18 cellular contexts compared by ENCODE assay signal in genomic region chr17:1898872-1899271, GRCh38.
A peak's percentile ranks its signal among the peaks of the same experiment; 100 is the strongest.
DNase-seq lines count a peak whose midpoint lies in the region; ATAC-seq and TF ChIP-seq lines count a peak whose summit lies in the region.
"Had no signal": no experiment of that assay in that cellular context is flagged by ENCODE, and none has a peak within 500 bp of the region (broad histone marks: within the 10 kb centered on the region; RNA-seq: fewer than 3 reads in every experiment).

No MANE protein-coding gene starts in this region.

- H3K4me3 Mint-ChIP-seq in glutamatergic neuron (ENCODE audit: unreplicated experiment) (no peak overlapping the region), H9 (no peak overlapping the region)
- no peak overlapping the region for H3K4me3 Mint-ChIP-seq in activated CD4-positive, alpha-beta T cell treated with anti-CD3 and anti-CD28 coated beads for 36 hours
- H3K4me3 Mint-ChIP-seq: CD14-positive monocyte; CD4-positive, alpha-beta memory T cell had no signal

- H4K5ac ChIP-seq in H9 (ENCODE audit: insufficient read length, low read depth, low read length): no peak overlapping the region

- no peaks in the 10 kb centered on the region for H4K20me1 ChIP-seq in H9 (ENCODE audit: control insufficient read depth, insufficient read depth, insufficient read length)
- H4K20me1 ChIP-seq: BLaER1 had no signal

- H2BK15ac ChIP-seq in neuronal stem cell (ENCODE audit: low read length): no peak overlapping the region
- no peak overlapping the region for H2BK15ac ChIP-seq in H9 (ENCODE audit: low read depth, low read length)

- POLR2A ChIA-PET in activated CD4-positive, alpha-beta T cell treated with anti-CD3 and anti-CD28 coated beads for 36 hours (lab: Charles Lee): no interaction called here

- no peaks in the 10 kb centered on the region for H3K9me3 Mint-ChIP-seq in glutamatergic neuron (ENCODE audit: unreplicated experiment)
- H3K9me3 Mint-ChIP-seq in activated CD4-positive, alpha-beta T cell treated with anti-CD3 and anti-CD28 coated beads for 36 hours (ENCODE audit: low read depth): no peaks in the 10 kb centered on the region
- H3K9me3 Mint-ChIP-seq in H9: no peaks in the 10 kb centered on the region
- H3K9me3 Mint-ChIP-seq: CD14-positive monocyte; CD4-positive, alpha-beta memory T cell had no signal

- no peak overlapping the region for H3K18ac ChIP-seq in neuronal stem cell (ENCODE audit: low read length)
- no peak overlapping the region for H3K18ac ChIP-seq in H9 (ENCODE audit: insufficient read length, low read depth, low read length)

- H3K36me3 Mint-ChIP-seq in glutamatergic neuron (ENCODE audit: unreplicated experiment) (no peaks in the 10 kb centered on the region), H9 (ENCODE audit: insufficient read depth in 1 of 3, low read depth in 3 of 3) (peaks cover 19 to 54% (median 45%) of the 10 kb centered on the region in 3 experiments)
- peaks cover 34% of the 10 kb centered on the region for H3K36me3 Mint-ChIP-seq in activated CD4-positive, alpha-beta T cell treated with anti-CD3 and anti-CD28 coated beads for 36 hours (ENCODE audit: low read depth)

- H3K23ac ChIP-seq in neuronal stem cell (ENCODE audit: low read depth, low read length, poor library complexity) (no peak overlapping the region), H9 (ENCODE audit: insufficient read length, low read depth, low read length) (no peak overlapping the region)

- no peaks in the 10 kb centered on the region for H3K23me2 ChIP-seq in H9 (ENCODE audit: insufficient read length, low read depth, low read length, poor library complexity, severe bottlenecking)

- no peak overlapping the region for H3K56ac ChIP-seq in H9 (ENCODE audit: insufficient read length, low read depth, low read length)

- H2AK5ac ChIP-seq in neuronal stem cell (ENCODE audit: low read depth, low read length) (no peak overlapping the region), H9 (ENCODE audit: insufficient read length, low read length) (no peak overlapping the region)

- no peak overlapping the region for H2AFZ ChIP-seq in neuronal stem cell (ENCODE audit: low read length)
- H2AFZ ChIP-seq in H9 (ENCODE audit: low read length): no peak overlapping the region

- DNase-seq in cardiac muscle cell (ENCODE audit: low read depth in 1 of 2, low spot score in 1 of 2) (no peak), Right ventricle myocardium superior (no peak), glutamatergic neuron (no peak), neuronal stem cell (ENCODE audit: low spot score) (no peak), amygdala (lab: John Stamatoyannopoulos, UW) (no peak), H9 (no peak)
- no peak for DNase-seq in activated CD4-positive, alpha-beta T cell treated with anti-CD3 and anti-CD28 coated beads for 36 hours
- DNase-seq: 8988T; CD4-positive, alpha-beta memory T cell; DMS153; DMS79; GDM1; GOT3; H7 had no signal

- H2BK120ac ChIP-seq in neuronal stem cell (ENCODE audit: low read depth, low read length) (no peak overlapping the region), H9 (ENCODE audit: low read depth, low read length, poor library complexity, severe bottlenecking) (no peak overlapping the region)

- H3K27me3 ChIP-seq in cardiac muscle cell: no peaks in the 10 kb centered on the region
- no peaks in the 10 kb centered on the region for H3K27me3 ChIP-seq in neuronal stem cell (ENCODE audit: control insufficient read depth in 3 of 3, insufficient read depth in 3 of 3, low read depth in 1 of 3, low read length in 3 of 3)
- peaks cover 4% of the 10 kb centered on the region; the same call in 1 of the 2 replicates for H3K27me3 ChIP-seq in H9 (ENCODE audit: insufficient read depth, low read length)
- H3K27me3 ChIP-seq: BLaER1 had no signal

- WGBS in neuronal stem cell (ENCODE audit: extremely low coverage in 2 of 2, insufficient read length in 2 of 2, insufficient replicate concordance in 1 of 2), 2 donors: no CpG with 5 or more reads among the region's 12 CpGs
- WGBS in H9 (ENCODE audit: extremely low coverage, insufficient read length, low lambda C conversion rate): no CpG with 5 or more reads among the region's 12 CpGs

- H2BK12ac ChIP-seq in neuronal stem cell (ENCODE audit: low read length) (no peak overlapping the region), H9 (ENCODE audit: insufficient read length, low read depth, low read length) (no peak overlapping the region)

- H3K27ac Mint-ChIP-seq in glutamatergic neuron (ENCODE audit: unreplicated experiment) (peak overlapping the region; percentile 48), H9 (peak overlapping the region in 1 of 3 experiments; percentile 53; a peak in 1 of 7 replicates)
- H3K27ac Mint-ChIP-seq in activated CD4-positive, alpha-beta T cell treated with anti-CD3 and anti-CD28 coated beads for 36 hours: no peak overlapping the region
- H3K27ac Mint-ChIP-seq: CD14-positive monocyte had no signal

- TF ChIP-seq CTCF in cardiac muscle cell (IDR thresholded peaks at IDR 0.05; ENCODE audit: low read depth, low read length) (no peak), glutamatergic neuron (IDR thresholded peaks at IDR 0.05; ENCODE audit: partially characterized antibody, unreplicated experiment) (no peak), H9 (conservative IDR thresholded peaks at IDR 0.05) (no peak)

- H3K14ac ChIP-seq in neuronal stem cell (ENCODE audit: low read length) (no peak overlapping the region), H9 (ENCODE audit: insufficient read depth, low read length) (no peak overlapping the region)

- H3K4me1 ChIP-seq in cardiac muscle cell (ENCODE audit: low read depth): peaks cover 3% of the 10 kb centered on the region
- H3K4me1 ChIP-seq in neuronal stem cell (ENCODE audit: control insufficient read depth in 2 of 2, insufficient read depth in 1 of 2, low read depth in 1 of 2, low read length in 2 of 2): no peaks in the 10 kb centered on the region
- no peaks in the 10 kb centered on the region for H3K4me1 ChIP-seq in H9 (ENCODE audit: insufficient read depth, low read length)
- H3K4me1 ChIP-seq: BLaER1 had no signal

- H3K79me2 ChIP-seq in H9 (ENCODE audit: insufficient read depth, low read length): no peaks in the 10 kb centered on the region

- H3K9me3 ChIP-seq in cardiac muscle cell (ENCODE audit: low read depth) (no peaks in the 10 kb centered on the region), neuronal stem cell (replicated peaks in 1 of 2; ENCODE audit: control insufficient read depth in 2 of 2, insufficient read depth in 1 of 2, low read depth in 1 of 2, low read length in 2 of 2) (no peaks in the 10 kb centered on the region), H9 (ENCODE audit: control insufficient read depth, low read depth, low read length) (no peaks in the 10 kb centered on the region)
- H3K9me3 ChIP-seq: BLaER1 had no signal

- peaks cover 3% of the 10 kb centered on the region for H3K27me3 Mint-ChIP-seq in glutamatergic neuron (ENCODE audit: unreplicated experiment)
- H3K27me3 Mint-ChIP-seq in activated CD4-positive, alpha-beta T cell treated with anti-CD3 and anti-CD28 coated beads for 36 hours: no peaks in the 10 kb centered on the region
- peaks cover 18% of the 10 kb centered on the region for H3K27me3 Mint-ChIP-seq in H9 (ENCODE audit: low read depth)
- H3K27me3 Mint-ChIP-seq: CD4-positive, alpha-beta memory T cell had no signal

- H3K79me1 ChIP-seq in neuronal stem cell (ENCODE audit: low read depth, low read length): no peaks in the 10 kb centered on the region
- no peaks in the 10 kb centered on the region for H3K79me1 ChIP-seq in H9 (ENCODE audit: insufficient read depth, low read depth, low read length, poor library complexity, severe bottlenecking)

- no peak overlapping the region for H3K4me2 ChIP-seq in neuronal stem cell (ENCODE audit: insufficient read depth, low read length, poor library complexity, severe bottlenecking)
- no peak overlapping the region for H3K4me2 ChIP-seq in H9 (ENCODE audit: insufficient read depth, insufficient read length, low read length)
- H3K4me2 ChIP-seq: BLaER1 had no signal

- H3K4ac ChIP-seq in neuronal stem cell (ENCODE audit: low read length): no peak overlapping the region
- no peak overlapping the region for H3K4ac ChIP-seq in H9 (ENCODE audit: low read depth, low read length)

- H4K8ac ChIP-seq in neuronal stem cell (ENCODE audit: low read depth, low read length): peak overlapping the region; percentile 25
- no peak overlapping the region for H4K8ac ChIP-seq in H9 (replicated peaks; ENCODE audit: insufficient read length, low read depth, low read length)

- H3K4me3 ChIP-seq in cardiac muscle cell (no peak overlapping the region), neuronal stem cell (ENCODE audit: low read length in 2 of 2) (no peak overlapping the region)
- H3K4me3 ChIP-seq: BLaER1 had no signal

- H2BK5ac ChIP-seq in neuronal stem cell (ENCODE audit: low read length) (no peak overlapping the region), H9 (ENCODE audit: insufficient read length, low read length) (no peak overlapping the region)

- H3T11ph ChIP-seq in H9 (ENCODE audit: low read length): no peak overlapping the region

- H3K27ac ChIP-seq in cardiac muscle cell (peak overlapping the region; percentile 13), neuronal stem cell (replicated peaks; ENCODE audit: low read length) (no peak overlapping the region), H9 (ENCODE audit: insufficient read length, low read depth, low read length) (no peak overlapping the region)
- H3K27ac ChIP-seq: BLaER1, HL-60 had no signal

- no peak overlapping the region for H2BK20ac ChIP-seq in H9 (ENCODE audit: low read depth, low read length, poor library complexity, severe bottlenecking)

- no peak overlapping the region for H3K9ac ChIP-seq in neuronal stem cell (ENCODE audit: low read depth, low read length, poor library complexity)
- no peak overlapping the region for H3K9ac ChIP-seq in H9 (ENCODE audit: extremely low read depth, insufficient read length, low read length)
- H3K9ac ChIP-seq: BLaER1 had no signal

- ATAC-seq in Right ventricle myocardium superior (ENCODE audit: poor library complexity) (no peak), GM21526 (IDR thresholded peaks at IDR 0.05; ENCODE audit: low FRiP score, unreplicated experiment) (no peak)
- ATAC-seq in activated CD4-positive, alpha-beta T cell treated with anti-CD3 and anti-CD28 coated beads for 36 hours: no peak

- H3K4me1 Mint-ChIP-seq in glutamatergic neuron (ENCODE audit: low read depth, unreplicated experiment): peaks cover 6% of the 10 kb centered on the region
- no peaks in the 10 kb centered on the region for H3K4me1 Mint-ChIP-seq in activated CD4-positive, alpha-beta T cell treated with anti-CD3 and anti-CD28 coated beads for 36 hours
- no peaks in the 10 kb centered on the region for H3K4me1 Mint-ChIP-seq in H9
- H3K4me1 Mint-ChIP-seq: CD14-positive monocyte; CD4-positive, alpha-beta memory T cell had no signal

- peaks cover 23% of the 10 kb centered on the region for H3K36me3 ChIP-seq in cardiac muscle cell
- peaks cover 29 to 57% of the 10 kb centered on the region in 2 donors for H3K36me3 ChIP-seq in neuronal stem cell (replicated peaks in 1 of 2; ENCODE audit: control insufficient read depth in 2 of 2, insufficient read depth in 2 of 2, low read length in 2 of 2)

- H4K91ac ChIP-seq in neuronal stem cell (ENCODE audit: low read depth, low read length, poor library complexity) (no peak overlapping the region), H9 (ENCODE audit: insufficient read length, low read depth, low read length) (no peak overlapping the region)

- CTCF ChIA-PET in activated CD4-positive, alpha-beta T cell treated with anti-CD3 and anti-CD28 coated beads for 36 hours (lab: Charles Lee): no interaction called here

- intact Hi-C loops in Right ventricle myocardium superior (cut with DNase I): no loop called here
- intact Hi-C loops in activated CD4-positive, alpha-beta T cell treated with anti-CD3 and anti-CD28 coated beads for 36 hours (cut with DNase I, micrococcal nuclease): no loop called here
